8 cellular contexts compared by ENCODE assay signal in genomic region chr6:3270258-3270657, GRCh38. TPM values are rescaled to one million over a fixed set of nuclear protein-coding genes. Genes with fewer than 3 reads are reported as not detected.
"Had no signal": no experiment of that assay in that cellular context is flagged by ENCODE, and none has a peak within 500 bp of the region (broad histone marks: within the 10 kb centered on the region; RNA-seq: fewer than 3 reads in every experiment).

No MANE protein-coding gene starts in this region.

- ATAC-seq: T-helper 17 cell had no signal

- H3K27ac Mint-ChIP-seq: activated B cell treated with CpG ODN at 0.5 μM for 24 hours; activated naive CD8-positive, alpha-beta T cell treated with anti-CD3 and anti-CD28 coated beads for 36 hours; nephron had no signal

- H3K27ac ChIP-seq: heart left ventricle had no signal

- H3K27me3 ChIP-seq: heart left ventricle had no signal

- H3K9me3 ChIP-seq: heart left ventricle had no signal

- H3K27me3 Mint-ChIP-seq: activated B cell treated with CpG ODN at 0.5 μM for 24 hours; activated naive CD8-positive, alpha-beta T cell treated with anti-CD3 and anti-CD28 coated beads for 36 hours; T-helper 17 cell had no signal

- H3K4me1 ChIP-seq: heart left ventricle had no signal

- H3K4me3 Mint-ChIP-seq: activated B cell treated with CpG ODN at 0.5 μM for 24 hours; activated naive CD8-positive, alpha-beta T cell treated with anti-CD3 and anti-CD28 coated beads for 36 hours; nephron; T-helper 17 cell had no signal

- H3K9me3 Mint-ChIP-seq: activated B cell treated with CpG ODN at 0.5 μM for 24 hours; activated naive CD8-positive, alpha-beta T cell treated with anti-CD3 and anti-CD28 coated beads for 36 hours; nephron had no signal

- DNase-seq: activated B cell treated with CpG ODN at 0.5 μM for 24 hours; activated effector memory CD4-positive, alpha-beta T cell treated with anti-CD3 and anti-CD28 coated beads, Interleukin-2, amount 50 U/mL, for 16 hours; activated naive CD8-positive, alpha-beta T cell treated with anti-CD3 and anti-CD28 coated beads for 36 hours; heart left ventricle; SHP77 treated with DMSO at 0.1 percent for 48 hours; stimulated activated CD4-positive, alpha-beta T cell treated with anti-CD3 and anti-CD28 coated beads, Interleukin-4, amount 100 ng/mL, for 4 hours; T-helper 17 cell had no signal

- H3K4me3 ChIP-seq: heart left ventricle had no signal

RNA-seq across cellular contexts. Expression of gene TUBB2B, which starts 42.8 kb away (rescaled TPM):
- total RNA-seq: activated B cell treated with CpG ODN at 0.5 μM for 24 hours had no signal
